1 cellular context compared by ENCODE assay signal in the genomic region with DNA sequence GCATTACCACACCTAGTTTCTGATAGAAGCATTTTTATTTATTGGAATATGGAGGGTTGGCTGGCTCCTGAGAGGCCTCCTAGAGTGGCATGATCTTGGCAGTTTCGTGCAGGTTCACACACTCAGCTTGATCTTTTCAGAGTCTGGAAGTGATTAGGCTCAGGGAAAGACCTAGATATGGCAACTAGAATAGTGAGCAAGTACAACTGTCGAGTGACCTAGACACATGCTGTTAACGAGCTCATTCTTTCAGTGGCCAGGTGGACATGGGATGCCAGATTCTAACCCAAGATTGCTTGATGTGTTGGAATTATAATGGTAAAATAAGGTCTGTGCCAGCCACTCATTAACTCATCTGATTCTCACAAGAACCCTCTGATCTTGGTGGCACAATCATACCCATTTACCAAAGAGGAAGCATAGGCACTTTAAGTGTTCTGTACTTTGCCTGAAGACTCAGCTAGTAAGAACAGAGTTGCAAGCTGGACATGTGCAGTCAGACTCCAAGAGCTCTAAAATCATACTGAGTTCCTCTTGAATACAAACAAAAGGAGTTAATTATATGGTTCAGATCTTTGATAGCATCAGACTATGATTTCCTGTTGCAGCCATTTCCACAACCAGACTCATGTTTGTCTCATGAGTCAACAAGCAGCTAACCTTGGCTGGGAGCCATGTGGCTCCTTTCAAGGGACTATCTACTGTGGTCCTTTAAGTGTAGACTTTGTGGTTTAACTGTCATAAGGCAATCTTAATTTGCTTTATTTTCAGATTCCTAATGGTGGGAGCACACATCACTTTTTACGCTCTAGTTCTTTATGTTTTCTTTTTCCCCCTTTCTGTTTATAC.
TF ChIP-seq lines count a peak whose summit lies in the region.

No MANE protein-coding gene starts in this region.

TF ChIP-seq in HCT116, 20 proteins besides CTCF, POLR2A, EP300 and RAD21 (continued from another document):
- TF ChIP-seq, protein P1, sequence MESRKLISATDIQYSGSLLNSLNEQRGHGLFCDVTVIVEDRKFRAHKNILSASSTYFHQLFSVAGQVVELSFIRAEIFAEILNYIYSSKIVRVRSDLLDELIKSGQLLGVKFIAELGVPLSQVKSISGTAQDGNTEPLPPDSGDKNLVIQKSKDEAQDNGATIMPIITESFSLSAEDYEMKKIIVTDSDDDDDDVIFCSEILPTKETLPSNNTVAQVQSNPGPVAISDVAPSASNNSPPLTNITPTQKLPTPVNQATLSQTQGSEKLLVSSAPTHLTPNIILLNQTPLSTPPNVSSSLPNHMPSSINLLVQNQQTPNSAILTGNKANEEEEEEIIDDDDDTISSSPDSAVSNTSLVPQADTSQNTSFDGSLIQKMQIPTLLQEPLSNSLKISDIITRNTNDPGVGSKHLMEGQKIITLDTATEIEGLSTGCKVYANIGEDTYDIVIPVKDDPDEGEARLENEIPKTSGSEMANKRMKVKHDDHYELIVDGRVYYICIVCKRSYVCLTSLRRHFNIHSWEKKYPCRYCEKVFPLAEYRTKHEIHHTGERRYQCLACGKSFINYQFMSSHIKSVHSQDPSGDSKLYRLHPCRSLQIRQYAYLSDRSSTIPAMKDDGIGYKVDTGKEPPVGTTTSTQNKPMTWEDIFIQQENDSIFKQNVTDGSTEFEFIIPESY (IDR thresholded peaks at IDR 0.05; ENCODE audit: extremely low read depth, insufficient replicate concordance, low read length) = no peak
- TF ChIP-seq YY1 (IDR thresholded peaks at IDR 0.05; ENCODE audit: extremely low read depth, insufficient replicate concordance, low read depth, low read length) (no peak), TCF7L2 (IDR thresholded peaks at IDR 0.05; ENCODE audit: borderline replicate concordance, extremely low read depth, insufficient read depth, insufficient read length) (peak; percentile 68), ELF1 (IDR thresholded peaks at IDR 0.05; ENCODE audit: borderline replicate concordance, low read depth) (no peak), CEBPB (IDR thresholded peaks at IDR 0.05; ENCODE audit: low read depth) (no peak; the same call in 1 of the 2 replicates)
